Comparison of ENCODE assay signal across 15 cellular contexts in the genomic region with DNA sequence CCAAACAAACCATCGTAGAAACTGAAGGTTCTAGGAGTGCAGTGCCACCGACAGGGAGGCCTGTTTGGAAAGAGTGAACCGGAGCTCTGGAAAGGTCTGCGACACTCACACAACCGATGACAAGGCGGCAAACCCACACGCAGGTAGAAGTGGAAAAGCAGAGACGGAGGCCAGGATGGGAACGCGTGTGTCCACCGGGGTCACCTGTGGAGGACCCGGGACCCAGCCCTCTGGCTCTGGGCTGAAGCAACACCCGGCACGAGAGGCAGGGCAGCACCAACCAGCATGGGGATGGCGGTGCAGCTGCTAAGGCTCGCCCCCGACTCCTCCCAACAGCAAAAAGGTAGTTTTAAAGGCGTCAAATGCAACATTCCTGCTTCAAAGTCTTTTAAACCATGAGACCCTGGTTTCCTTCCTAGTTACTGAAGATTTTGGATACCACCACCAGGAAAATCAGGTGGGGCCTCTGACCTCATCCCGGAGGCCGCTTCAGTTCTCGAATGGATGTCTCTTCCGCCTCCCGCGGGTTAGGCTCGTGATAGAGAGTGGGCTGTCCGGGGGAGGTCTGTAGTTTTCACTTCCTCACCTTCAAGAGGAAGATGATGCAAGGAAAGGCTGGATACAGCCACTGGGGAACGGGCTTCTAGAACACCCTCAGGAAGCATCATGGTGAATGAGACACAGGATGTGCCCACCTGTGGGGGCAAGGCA.
DNase-seq lines count a peak whose midpoint lies in the region; ATAC-seq lines count a peak whose summit lies in the region.
"Had no signal": no experiment of that assay in that cellular context is flagged by ENCODE, and none has a peak within 500 bp of the region (broad histone marks: within the 10 kb centered on the region; RNA-seq: fewer than 3 reads in every experiment).

No MANE protein-coding gene starts in this region.

- H4K5ac ChIP-seq in mesendoderm (ENCODE audit: low read length) = no peak overlapping the region

- H3K27ac ChIP-seq in mesendoderm (ENCODE audit: low read depth, low read length) = no peak overlapping the region

- H3K9me3 Mint-ChIP-seq in activated naive CD8-positive, alpha-beta T cell treated with anti-CD3 and anti-CD28 coated beads, Interleukin-2, amount 10 ng/mL, durations not matched to agents 7 days and 5 days = no peaks in the 10 kb centered on the region

- H4K8ac ChIP-seq in mesendoderm (ENCODE audit: low read depth, low read length) = no peak overlapping the region

- H3K36me3 ChIP-seq in mesendoderm (ENCODE audit: control insufficient read depth, insufficient read depth, low read length) = peaks cover 15% of the 10 kb centered on the region

- no peak overlapping the region for H3K56ac ChIP-seq in mesendoderm (ENCODE audit: low read length)

- ATAC-seq in Right ventricle myocardium superior (ENCODE audit: poor library complexity) (no peak), HG03469 (IDR thresholded peaks at IDR 0.05; ENCODE audit: unreplicated experiment) (no peak)
- ATAC-seq in activated naive CD8-positive, alpha-beta T cell treated with anti-CD3 and anti-CD28 coated beads, Interleukin-2, amount 10 ng/mL, durations not matched to agents 7 days and 5 days (ENCODE audit: low read depth) = no peak

- no peak overlapping the region for H3K9ac ChIP-seq in mesendoderm (ENCODE audit: low read length)

- no peak overlapping the region for H3K18ac ChIP-seq in mesendoderm (ENCODE audit: low read length)

- H2BK120ac ChIP-seq in mesendoderm (ENCODE audit: low read depth, low read length) = no peak overlapping the region

- no peak overlapping the region for H3K4me2 ChIP-seq in mesendoderm (ENCODE audit: low read length)

- WGBS in mesendoderm (ENCODE audit: extremely low coverage, insufficient coverage, low lambda C conversion rate) = no CpG with 5 or more reads among the region's 27 CpGs

- no peak overlapping the region for H3K27ac Mint-ChIP-seq in activated naive CD8-positive, alpha-beta T cell treated with anti-CD3 and anti-CD28 coated beads, Interleukin-2, amount 10 ng/mL, durations not matched to agents 7 days and 5 days

- H3K27me3 Mint-ChIP-seq in activated naive CD8-positive, alpha-beta T cell treated with anti-CD3 and anti-CD28 coated beads, Interleukin-2, amount 10 ng/mL, durations not matched to agents 7 days and 5 days = no peaks in the 10 kb centered on the region

- no peak overlapping the region for H3K23ac ChIP-seq in mesendoderm (ENCODE audit: low read length)

- no peaks in the 10 kb centered on the region for H3K79me2 ChIP-seq in mesendoderm (ENCODE audit: control insufficient read depth, insufficient read depth, low read length)

- intact Hi-C loops in cardiac septum (cut with DNase I) (no loop called here), Right ventricle myocardium superior (cut with DNase I) (no loop called here)

- H3K4me3 ChIP-seq in mesendoderm (ENCODE audit: low read length) = no peak overlapping the region
- H3K4me3 ChIP-seq: esophagus squamous epithelium had no signal

- H3K4me1 ChIP-seq in mesendoderm (ENCODE audit: control insufficient read depth, low read depth, low read length) = no peaks in the 10 kb centered on the region

- no peaks in the 10 kb centered on the region for H3K4me1 Mint-ChIP-seq in activated naive CD8-positive, alpha-beta T cell treated with anti-CD3 and anti-CD28 coated beads, Interleukin-2, amount 10 ng/mL, durations not matched to agents 7 days and 5 days

- no peak overlapping the region for H3K4ac ChIP-seq in mesendoderm (ENCODE audit: low read depth, low read length)

- no peak overlapping the region for H2AK5ac ChIP-seq in mesendoderm (ENCODE audit: low read length)

- DNase-seq in cardiac septum (ENCODE audit: low spot score) = peak; percentile 67
- DNase-seq in Right ventricle myocardium superior = no peak
- peak; percentile 15 for DNase-seq in activated naive CD8-positive, alpha-beta T cell treated with anti-CD3 and anti-CD28 coated beads, Interleukin-2, amount 10 ng/mL, durations not matched to agents 7 days and 5 days
- peak; percentile 20 for DNase-seq in mesendoderm
- DNase-seq in ureter (ENCODE audit: low spot score) = peak; percentile 40
- DNase-seq in NCI-H2227 (lab: John Stamatoyannopoulos, UW; ENCODE audit: unreplicated experiment) = no peak
- DNase-seq in stimulated activated CD4-positive, alpha-beta T cell treated with anti-CD3 and anti-CD28 coated beads, Interleukin-2, amount 100 ng/mL, for 24 hours = no peak
- DNase-seq: activated CD4-positive, alpha-beta T cell treated with anti-CD3 and anti-CD28 coated beads for 4 hours; esophagus squamous epithelium; GF-D8; mammary epithelial cell; NCI-H187 treated with DMSO at 0.1 percent for 48 hours; NCI-H446; SHP77 treated with DMSO at 0.1 percent for 48 hours had no signal

- peaks cover 20% of the 10 kb centered on the region for H3K36me3 Mint-ChIP-seq in activated naive CD8-positive, alpha-beta T cell treated with anti-CD3 and anti-CD28 coated beads, Interleukin-2, amount 10 ng/mL, durations not matched to agents 7 days and 5 days

- POLR2A ChIA-PET in activated naive CD8-positive, alpha-beta T cell treated with anti-CD3 and anti-CD28 coated beads, Interleukin-2, amount 10 ng/mL, durations not matched to agents 7 days and 5 days (lab: Charles Lee) = no interaction called here

- no peaks in the 10 kb centered on the region for H3K79me1 ChIP-seq in mesendoderm (ENCODE audit: low read length)

- H3K27me3 ChIP-seq in mesendoderm (ENCODE audit: insufficient read depth, low read length, poor library complexity) = no peaks in the 10 kb centered on the region
- H3K27me3 ChIP-seq: esophagus squamous epithelium had no signal

- H3K4me3 Mint-ChIP-seq in activated naive CD8-positive, alpha-beta T cell treated with anti-CD3 and anti-CD28 coated beads, Interleukin-2, amount 10 ng/mL, durations not matched to agents 7 days and 5 days = no peak overlapping the region

- H2BK15ac ChIP-seq in mesendoderm (replicated peaks; ENCODE audit: low read depth) = no peak overlapping the region

- H2BK5ac ChIP-seq in mesendoderm (ENCODE audit: low read length) = no peak overlapping the region

Comparison
In these comparisons a context has a peak if more than half of its experiments do, and no peak if none do; other contexts are left out.
1. DNase-seq: peak in cardiac septum (single experiment), activated naive CD8-positive, alpha-beta T cell treated with anti-CD3 and anti-CD28 coated beads, Interleukin-2, amount 10 ng/mL, durations not matched to agents 7 days and 5 days (single experiment), mesendoderm (single experiment) and ureter (single experiment); none in Right ventricle myocardium superior (single experiment), NCI-H2227 (single experiment) and stimulated activated CD4-positive, alpha-beta T cell treated with anti-CD3 and anti-CD28 coated beads, Interleukin-2, amount 100 ng/mL, for 24 hours (0 of 2).